1 cellular context compared by ENCODE assay signal in genomic region chr12:69996722-69997121, GRCh38.
TF ChIP-seq lines count a peak whose summit lies in the region.

No MANE protein-coding gene starts in this region.

TF ChIP-seq in GM23338, 12 proteins besides CTCF, POLR2A, EP300 and RAD21:
- TF ChIP-seq ZNF462 (CRISPR knock-in tag; IDR thresholded peaks at IDR 0.05) (no peak), JUNB (IDR thresholded peaks at IDR 0.05; ENCODE audit: unreplicated experiment) (no peak), REST (IDR thresholded peaks at IDR 0.05; ENCODE audit: unreplicated experiment) (no peak), STAT1 (IDR thresholded peaks at IDR 0.05; ENCODE audit: unreplicated experiment) (no peak), EZH2phosphoT487 (IDR thresholded peaks at IDR 0.05; ENCODE audit: unreplicated experiment) (no peak), ZNF114 (CRISPR knock-in tag; IDR thresholded peaks at IDR 0.05) (no peak), ZNF331 (CRISPR knock-in tag; IDR thresholded peaks at IDR 0.05; ENCODE audit: low read depth) (no peak)
